17 cellular contexts compared by ENCODE assay signal in genomic region chr6:43968110-43968965, GRCh38.
DNase-seq lines count a peak whose midpoint lies in the region; ATAC-seq, FAIRE-seq and TF ChIP-seq lines count a peak whose summit lies in the region.
"Had no signal": no experiment of that assay in that cellular context is flagged by ENCODE, and none has a peak within 500 bp of the region (broad histone marks: within the 10 kb centered on the region; RNA-seq: fewer than 3 reads in every experiment).

No MANE protein-coding gene starts in this region.

- ATAC-seq in GM23338 (peak; percentile 78), HG03139 (IDR thresholded peaks at IDR 0.05; ENCODE audit: unreplicated experiment) (no peak)

- no peaks in the 10 kb centered on the region for H4K20me1 ChIP-seq in GM23338 (replicated peaks; ENCODE audit: insufficient read depth)

- no peak overlapping the region for H3K9ac ChIP-seq in kidney (ENCODE audit: low read length in 2 of 2)

- no peak overlapping the region for H3K27ac ChIP-seq in GM23338 (ENCODE audit: low read depth)
- H3K27ac ChIP-seq in ectodermal cell (ENCODE audit: insufficient read depth, low read depth, low read length, poor library complexity, severe bottlenecking) = peak overlapping the region; percentile 67
- H3K27ac ChIP-seq in kidney (ENCODE audit: low read depth in 2 of 2, low read length in 2 of 2) = no peak overlapping the region

- H2AFZ ChIP-seq in GM23338 = peak overlapping the region; percentile 43; the same call in 1 of the 2 replicates

- no peaks in the 10 kb centered on the region for H3K36me3 ChIP-seq in GM23338 (ENCODE audit: insufficient read depth)
- H3K36me3 ChIP-seq in ectodermal cell (ENCODE audit: control insufficient read depth, insufficient read depth, low read length) = no peaks in the 10 kb centered on the region
- H3K36me3 ChIP-seq in kidney (ENCODE audit: control insufficient read depth in 1 of 2, insufficient read depth in 2 of 2, low read length in 2 of 2) = no peaks in the 10 kb centered on the region

- peaks cover 7% of the 10 kb centered on the region; the same call in 1 of the 2 replicates for H3K4me1 ChIP-seq in GM23338 (ENCODE audit: insufficient read depth)
- H3K4me1 ChIP-seq in ectodermal cell (ENCODE audit: control insufficient read depth, insufficient read depth, low read length) = peaks cover 26% of the 10 kb centered on the region
- H3K4me1 ChIP-seq in kidney (ENCODE audit: control insufficient read depth in 1 of 2, insufficient read depth in 1 of 2, low read depth in 1 of 2, low read length in 2 of 2) = peaks cover 11 to 13% of the 10 kb centered on the region in 2 donors

- intact Hi-C loops in kidney (cut with DNase I) = no loop called here

- H3K9me2 ChIP-seq in GM23338 (ENCODE audit: insufficient read depth) = no peaks in the 10 kb centered on the region

- H3K27me3 ChIP-seq in GM23338 (ENCODE audit: insufficient read depth) (no peaks in the 10 kb centered on the region), ectodermal cell (ENCODE audit: control insufficient read depth, insufficient read depth, low read length, poor library complexity, severe bottlenecking) (no peaks in the 10 kb centered on the region)

- H3K79me2 ChIP-seq in GM23338 (replicated peaks; ENCODE audit: insufficient read depth) = no peaks in the 10 kb centered on the region

- H3K27me3 Mint-ChIP-seq in GM23338 (ENCODE audit: insufficient read depth, low read depth, poor library complexity) = peaks cover 17% of the 10 kb centered on the region
- peaks cover 12% of the 10 kb centered on the region for H3K27me3 Mint-ChIP-seq in osteocyte (ENCODE audit: unreplicated experiment)

- H3F3A ChIP-seq in GM23338 (replicated peaks; ENCODE audit: low read depth) = no peaks in the 10 kb centered on the region

- TF ChIP-seq CTCF in GM23338 (conservative IDR thresholded peaks at IDR 0.05; ENCODE audit: low read depth in 2 of 2) = no peak
- no peak for TF ChIP-seq CTCF in osteocyte (IDR thresholded peaks at IDR 0.05)
- TF ChIP-seq CTCF in kidney (IDR thresholded peaks at IDR 0.05; ENCODE audit: borderline replicate concordance, extremely low read depth, insufficient read depth) = no peak

- H3K4me2 ChIP-seq in GM23338 = no peak overlapping the region

- DNase-seq in GM23338 (ENCODE audit: low spot score) (no peak), SK-N-DZ (ENCODE audit: low spot score) (peak; percentile 78), osteocyte (ENCODE audit: extremely low spot score, unreplicated experiment) (peak; percentile 68), NCI-H2171 treated with DMSO at 0.1 percent for 48 hours (lab: John Stamatoyannopoulos, UW) (no peak), T-helper 2 cell (no peak), kidney (no peak)
- DNase-seq: CD4-positive, alpha-beta memory T cell; NCI-H1436; NCI-H2081; NCI-H2227 treated with DMSO at 0.1 percent for 48 hours; NCI-H526 treated with DMSO at 0.1 percent for 48 hours; NK-92 treated with Interleukin-12 subunit alpha and Interleukin-12 subunit beta, amount 100 ng/mL, for 24 hours; OCI-M1 had no signal

- H3K4me1 Mint-ChIP-seq in GM23338 (peaks cover 29% of the 10 kb centered on the region), osteocyte (ENCODE audit: unreplicated experiment) (peaks cover 18% of the 10 kb centered on the region)
- H3K4me1 Mint-ChIP-seq: B cell; CD4-positive, alpha-beta memory T cell had no signal

- H3K27ac Mint-ChIP-seq in GM23338 = no peak overlapping the region
- no peak overlapping the region for H3K27ac Mint-ChIP-seq in osteocyte (ENCODE audit: unreplicated experiment)
- H3K27ac Mint-ChIP-seq: B cell; CD4-positive, alpha-beta memory T cell had no signal

- H3K4me3 ChIP-seq in GM23338 = no peak overlapping the region
- no peak overlapping the region for H3K4me3 ChIP-seq in ectodermal cell (ENCODE audit: insufficient read depth, low read depth, low read length)
- no peak overlapping the region for H3K4me3 ChIP-seq in kidney (ENCODE audit: low read length in 2 of 2)

- H3K4me3 Mint-ChIP-seq in GM23338 (no peak overlapping the region), osteocyte (ENCODE audit: unreplicated experiment) (no peak overlapping the region)
- H3K4me3 Mint-ChIP-seq: B cell; CD4-positive, alpha-beta memory T cell had no signal

- FAIRE-seq in kidney (lab: Jason Lieb, UNC) = no peak
- FAIRE-seq: H54 had no signal

- H3K9me3 Mint-ChIP-seq in GM23338 (no peaks in the 10 kb centered on the region; the same call in 2 of the 3 replicates), osteocyte (ENCODE audit: unreplicated experiment) (no peaks in the 10 kb centered on the region)
- H3K9me3 Mint-ChIP-seq: CD4-positive, alpha-beta memory T cell had no signal

- WGBS in ectodermal cell, 2 experiments = 36 to 41% methylated on average over 12 of the region's 12 CpGs

- H3K9me3 ChIP-seq in ectodermal cell (ENCODE audit: control insufficient read depth, low read length) (no peaks in the 10 kb centered on the region), kidney (ENCODE audit: control insufficient read depth in 1 of 2, low read length in 2 of 2) (no peaks in the 10 kb centered on the region)

- H3K36me3 Mint-ChIP-seq in GM23338 (ENCODE audit: low read depth) (no peaks in the 10 kb centered on the region; the same call in 2 of the 3 replicates), osteocyte (ENCODE audit: unreplicated experiment) (no peaks in the 10 kb centered on the region)
- H3K36me3 Mint-ChIP-seq: CD4-positive, alpha-beta memory T cell had no signal

TF ChIP-seq in GM23338, 12 proteins besides CTCF, POLR2A, EP300 and RAD21 (continues in another document):
- no peak for TF ChIP-seq EZH2phosphoT487 (IDR thresholded peaks at IDR 0.05; ENCODE audit: unreplicated experiment)
- TF ChIP-seq ZNF114 (CRISPR knock-in tag; IDR thresholded peaks at IDR 0.05) = no peak
- TF ChIP-seq ZNF462 (CRISPR knock-in tag; IDR thresholded peaks at IDR 0.05) = no peak
- TF ChIP-seq EZH2 (IDR thresholded peaks at IDR 0.05; ENCODE audit: low read depth, unreplicated experiment) = no peak
- TF ChIP-seq ZNF331 (CRISPR knock-in tag; IDR thresholded peaks at IDR 0.05; ENCODE audit: low read depth) = no peak
- no peak for TF ChIP-seq CREB1 (CRISPR knock-in tag; IDR thresholded peaks at IDR 0.05; ENCODE audit: low read depth)

Comparison
In these comparisons a context has a peak if more than half of its experiments do, and no peak if none do; other contexts are left out.
1. DNase-seq: peak in SK-N-DZ (single experiment) and osteocyte (single experiment); none in GM23338 (single experiment), NCI-H2171 treated with DMSO at 0.1 percent for 48 hours (single experiment), T-helper 2 cell (0 of 5) and kidney (single experiment).